10 cellular contexts compared by ENCODE assay signal in genomic region chr12:11391461-11391860, GRCh38. TPM values are rescaled to one million over a fixed set of nuclear protein-coding genes. Genes with fewer than 3 reads are reported as not detected.
"Had no signal": no experiment of that assay in that cellular context is flagged by ENCODE, and none has a peak within 500 bp of the region (broad histone marks: within the 10 kb centered on the region; RNA-seq: fewer than 3 reads in every experiment).

No MANE protein-coding gene starts in this region.

RNA-seq across cellular contexts. Expression of gene PRB2, which starts 3.9 kb away (rescaled TPM):
- total RNA-seq: activated CD4-positive, alpha-beta memory T cell treated with anti-CD3 and anti-CD28 coated beads for 36 hours; activated CD4-positive, alpha-beta T cell treated with anti-CD3 and anti-CD28 coated beads, Interleukin-2, amount 10 ng/mL, durations not matched to agents 7 days and 5 days; activated naive CD4-positive, alpha-beta T cell treated with anti-CD3 and anti-CD28 coated beads, Interleukin-2, amount 50 U/mL, for 72 hours; activated T-cell treated with anti-CD3 and anti-CD28 coated beads, Interleukin-2, amount 50 U/mL, for 4 hours; ascending aorta; body of pancreas; NCI-H460; Right ventricle myocardium inferior; RPMI7951; T-cell had no signal
